In genomic region chr5:169435506-169436230, GRCh38 we compare ENCODE assay signal across 24 cellular contexts.
DNase-seq lines count a peak whose midpoint lies in the region; ATAC-seq and TF ChIP-seq lines count a peak whose summit lies in the region.
"Had no signal": no experiment of that assay in that cellular context is flagged by ENCODE, and none has a peak within 500 bp of the region (broad histone marks: within the 10 kb centered on the region; RNA-seq: fewer than 3 reads in every experiment).

No MANE protein-coding gene starts in this region.

- H3K27ac ChIP-seq in osteoblast (ENCODE audit: low read depth, low read length): no peak overlapping the region
- H3K27ac ChIP-seq: body of pancreas, sigmoid colon, testis had no signal

- no peak for TF ChIP-seq CTCF in astrocyte of the cerebellum (IDR thresholded peaks at IDR 0.05; ENCODE audit: low read depth, low read length, missing control alignments)
- no peak for TF ChIP-seq CTCF in osteoblast (IDR thresholded peaks at IDR 0.05; ENCODE audit: extremely low read depth, low read depth, low read length)

- H3K4me3 ChIP-seq in astrocyte of the cerebellum (ENCODE audit: low read depth, low read length) (no peak overlapping the region), osteoblast (ENCODE audit: insufficient read depth, low read length) (no peak overlapping the region)
- H3K4me3 ChIP-seq: body of pancreas, sigmoid colon, testis had no signal

- intact Hi-C loops in left ventricle myocardium superior (cut with micrococcal nuclease): no loop called here

- H3K36me3 ChIP-seq in osteoblast (ENCODE audit: insufficient read depth, low read length): no peaks in the 10 kb centered on the region
- H3K36me3 ChIP-seq: sigmoid colon had no signal

- DNase-seq in GM04504 (ENCODE audit: low read depth) (peak; percentile 57), astrocyte of the cerebellum (ENCODE audit: low read depth) (peak; percentile 5), osteoblast (ENCODE audit: insufficient read length, low spot score, missing footprints) (no peak), SK-N-DZ (ENCODE audit: low spot score) (no peak), left ventricle myocardium superior (no peak)
- no peak for DNase-seq in activated effector memory CD4-positive, alpha-beta T cell treated with Interleukin-2 at 50 U/mL for 16 hours
- no peak for DNase-seq in activated effector memory CD4-positive, alpha-beta T cell treated with anti-CD3 and anti-CD28 coated beads, Interleukin-2, amount 50 U/mL, for 16 hours
- DNase-seq: activated B cell treated with CpG ODN at 0.5 μM for 24 hours; activated T-cell treated with anti-CD3 and anti-CD28 coated beads, Interleukin-2, amount 50 U/mL, for 24 hours; body of pancreas; Caco-2; DMS53; endodermal cell; GDM1; GOT3; hypothalamus; NCI-H1048; NCI-H2171; NCI-H82; occipital lobe; sigmoid colon; testis had no signal

- no peaks in the 10 kb centered on the region for H3K79me2 ChIP-seq in osteoblast (ENCODE audit: insufficient read depth, low read length)

- in situ Hi-C loops in astrocyte of the cerebellum (cut with HindIII; ENCODE audit: low sequenced_read_pairs): no loop called here

- peak overlapping the region; percentile 52 for H3K4me2 ChIP-seq in osteoblast (ENCODE audit: insufficient read depth, low read length)

- peaks cover 48% of the 10 kb centered on the region for H3K4me1 ChIP-seq in osteoblast (ENCODE audit: insufficient read depth, low read length)
- H3K4me1 ChIP-seq: testis had no signal

- H4K20me1 ChIP-seq in osteoblast (ENCODE audit: insufficient read depth, low read length): no peaks in the 10 kb centered on the region

- no peaks in the 10 kb centered on the region for H3K9me3 ChIP-seq in osteoblast (ENCODE audit: low read depth, low read length)
- H3K9me3 ChIP-seq: body of pancreas, Caco-2, sigmoid colon, testis had no signal

- no peak for ATAC-seq in left ventricle myocardium superior
- ATAC-seq: body of pancreas; natural killer cell treated with Interleukin-12 subunit alpha and Interleukin-12 subunit beta and Interleukin-15 and Interleukin-18, amount 100 ng/mL, for 72 hours; stimulated activated effector memory CD8-positive, alpha-beta T cell treated with anti-CD3 and anti-CD28 coated beads, Interleukin-12 subunit alpha, Interleukin-12 subunit beta, amount 100 ng/mL, for 72 hours had no signal

- H3K27me3 ChIP-seq in osteoblast (ENCODE audit: insufficient read depth, low read length): no peaks in the 10 kb centered on the region
- H3K27me3 ChIP-seq: body of pancreas, sigmoid colon, testis had no signal

- H2AFZ ChIP-seq in osteoblast (ENCODE audit: low read length): peak overlapping the region; percentile 43

Comparison
In these comparisons a context has a peak if more than half of its experiments do, and no peak if none do; other contexts are left out.
1. DNase-seq: peak in GM04504 (single experiment) and astrocyte of the cerebellum (single experiment); none in osteoblast (single experiment), SK-N-DZ (single experiment), activated effector memory CD4-positive, alpha-beta T cell treated with Interleukin-2 at 50 U/mL for 16 hours (single experiment), left ventricle myocardium superior (single experiment) and activated effector memory CD4-positive, alpha-beta T cell treated with anti-CD3 and anti-CD28 coated beads, Interleukin-2, amount 50 U/mL, for 16 hours (single experiment).